ENCODE assay signal across 25 cellular contexts in genomic region chr1:30386145-30386926, GRCh38.
"Had no signal": no experiment of that assay in that cellular context is flagged by ENCODE, and none has a peak within 500 bp of the region (broad histone marks: within the 10 kb centered on the region; RNA-seq: fewer than 3 reads in every experiment).

No MANE protein-coding gene starts in this region.

- H3K27ac Mint-ChIP-seq: activated CD8-positive, alpha-beta T cell treated with anti-CD3 and anti-CD28 coated beads, Interleukin-2, amount 10 ng/mL, durations not matched to agents 7 days and 5 days; activated T-helper 17 cell treated with anti-CD3 and anti-CD28 coated beads, Interleukin-2, amount 50 U/mL, for 72 hours; dendritic cell treated with granulocyte-macrophage colony-stimulating factor and Interleukin-4, amounts not matched to agents 40 ng/mL and 50 ng/mL, for 4 days; memory B cell; stimulated activated naive CD8-positive, alpha-beta T cell treated with anti-CD3 and anti-CD28 coated beads, Interleukin-15, Interleukin-2, amounts not matched to agents 100 ng/mL and 50 ng/mL, for 24 hours; T-cell; T-helper 2 cell treated with Interferon-gamma antibody and Interleukin-4, amounts not matched to agents 5 μg/mL and 100 μg/mL, for 36 hours had no signal

- H3K27ac ChIP-seq: body of pancreas, cardiac muscle cell, left ventricle myocardium inferior, tibial artery had no signal

- ATAC-seq: activated CD8-positive, alpha-beta T cell treated with anti-CD3 and anti-CD28 coated beads, Interleukin-2, amount 10 ng/mL, durations not matched to agents 7 days and 5 days; activated T-helper 17 cell treated with anti-CD3 and anti-CD28 coated beads, Interleukin-2, amount 50 U/mL, for 72 hours; body of pancreas; SK-N-SH treated with all-trans-retinoic acid at 6 μM for 48 hours; T-cell had no signal

- H3K4me3 ChIP-seq: body of pancreas, cardiac muscle cell, left ventricle myocardium inferior, tibial artery had no signal

- H3K9me3 Mint-ChIP-seq: activated T-helper 17 cell treated with anti-CD3 and anti-CD28 coated beads, Interleukin-2, amount 50 U/mL, for 72 hours; dendritic cell treated with granulocyte-macrophage colony-stimulating factor and Interleukin-4, amounts not matched to agents 40 ng/mL and 50 ng/mL, for 4 days; memory B cell; stimulated activated naive CD8-positive, alpha-beta T cell treated with anti-CD3 and anti-CD28 coated beads, Interleukin-15, Interleukin-2, amounts not matched to agents 100 ng/mL and 50 ng/mL, for 24 hours; T-cell; T-helper 2 cell treated with Interferon-gamma antibody and Interleukin-4, amounts not matched to agents 5 μg/mL and 100 μg/mL, for 36 hours had no signal

- H3K27me3 ChIP-seq: body of pancreas, cardiac muscle cell had no signal

- H3K4me1 Mint-ChIP-seq: activated T-helper 17 cell treated with anti-CD3 and anti-CD28 coated beads, Interleukin-2, amount 50 U/mL, for 72 hours; memory B cell; T-cell had no signal

- DNase-seq: activated CD4-positive, alpha-beta T cell treated with anti-CD3 and anti-CD28 coated beads for 1 hour; activated CD4-positive, alpha-beta T cell treated with anti-CD3 and anti-CD28 coated beads, Interleukin-2, amount 50 U/mL, for 1 hour; activated CD8-positive, alpha-beta T cell treated with anti-CD3 and anti-CD28 coated beads, Interleukin-2, amount 10 ng/mL, durations not matched to agents 7 days and 5 days; activated naive CD4-positive, alpha-beta T cell treated with Interleukin-2 at 50 U/mL for 16 hours; activated T-cell treated with anti-CD3 and anti-CD28 coated beads, Interleukin-2, amount 50 U/mL, for 1 hour; anterior cingulate cortex; body of pancreas; effector CD4-positive, alpha-beta T cell; erythroblast; foreskin fibroblast; kidney glomerular epithelial cell; left ventricle myocardium inferior; nucleus accumbens; stimulated activated CD4-positive, alpha-beta T cell treated with anti-CD3 and anti-CD28 coated beads, Interleukin-12 subunit alpha, Interleukin-12 subunit beta, amount 100 ng/mL, for 4 hours; stimulated activated CD4-positive, alpha-beta T cell treated with anti-CD3 and anti-CD28 coated beads, Interleukin-4, amount 100 ng/mL, for 4 hours; substantia nigra; T-cell had no signal

- H3K36me3 ChIP-seq: cardiac muscle cell, left ventricle myocardium inferior, tibial artery had no signal

- H3K9me3 ChIP-seq: body of pancreas, left ventricle myocardium inferior, tibial artery had no signal

- H3K4me3 Mint-ChIP-seq: activated CD8-positive, alpha-beta T cell treated with anti-CD3 and anti-CD28 coated beads, Interleukin-2, amount 10 ng/mL, durations not matched to agents 7 days and 5 days; activated T-helper 17 cell treated with anti-CD3 and anti-CD28 coated beads, Interleukin-2, amount 50 U/mL, for 72 hours; dendritic cell treated with granulocyte-macrophage colony-stimulating factor and Interleukin-4, amounts not matched to agents 40 ng/mL and 50 ng/mL, for 4 days; memory B cell; stimulated activated naive CD8-positive, alpha-beta T cell treated with anti-CD3 and anti-CD28 coated beads, Interleukin-15, Interleukin-2, amounts not matched to agents 100 ng/mL and 50 ng/mL, for 24 hours; T-cell; T-helper 2 cell treated with Interferon-gamma antibody and Interleukin-4, amounts not matched to agents 5 μg/mL and 100 μg/mL, for 36 hours had no signal

- H3K4me1 ChIP-seq: body of pancreas, left ventricle myocardium inferior, tibial artery had no signal

- H3K36me3 Mint-ChIP-seq: memory B cell, T-cell had no signal
